10 cellular contexts compared by ENCODE assay signal in the genomic region with DNA sequence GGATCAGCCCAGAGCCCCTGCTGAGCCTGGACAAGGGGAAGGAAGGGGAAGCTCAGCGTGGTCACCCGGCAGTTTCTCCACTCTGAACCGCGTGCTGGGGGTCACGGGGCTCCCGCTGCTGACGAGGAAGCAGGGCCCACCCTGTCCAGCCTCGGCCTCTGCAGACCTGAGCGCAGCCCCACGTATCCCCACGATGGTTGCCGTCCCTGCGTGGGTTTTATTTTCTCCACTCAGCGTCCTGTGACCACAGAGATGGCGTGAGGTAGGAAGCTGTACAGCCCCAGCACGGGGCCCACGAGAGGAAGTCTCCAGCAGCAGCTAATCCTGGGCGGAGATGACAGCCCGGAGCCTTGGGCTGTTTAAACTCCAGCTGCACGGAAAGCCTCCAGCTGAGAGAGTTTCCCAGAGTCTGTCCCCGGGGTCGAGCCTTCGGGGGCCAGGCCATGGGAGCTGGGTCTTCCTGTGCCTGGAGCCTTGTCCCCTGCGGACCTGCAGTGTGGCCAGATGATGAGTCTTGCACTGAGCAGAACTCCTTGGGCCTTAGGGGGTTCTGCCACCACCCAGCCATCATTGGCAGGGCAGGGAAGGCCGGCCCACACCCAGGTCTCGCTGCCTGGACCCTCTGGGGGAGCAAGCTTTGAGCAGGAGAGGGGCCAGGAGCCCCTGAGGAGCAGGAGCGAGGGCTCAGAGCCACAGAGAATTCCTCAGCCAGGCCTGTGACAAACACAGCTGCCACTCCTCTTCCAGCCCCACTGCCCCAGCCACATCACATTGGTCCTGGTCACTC.
A peak's percentile ranks its signal among the peaks of the same experiment; 100 is the strongest.
DNase-seq lines count a peak whose midpoint lies in the region; ATAC-seq and TF ChIP-seq lines count a peak whose summit lies in the region.
"Had no signal": no experiment of that assay in that cellular context is flagged by ENCODE, and none has a peak within 500 bp of the region (broad histone marks: within the 10 kb centered on the region; RNA-seq: fewer than 3 reads in every experiment).

No MANE protein-coding gene starts in this region.

- H3K27ac ChIP-seq in breast epithelium (peak overlapping the region; percentile 0 to 67), mammary epithelial cell (ENCODE audit: insufficient read depth, low read depth, low read length) (no peak overlapping the region)
- H3K27ac ChIP-seq: ovary had no signal

- CTCF ChIA-PET in mammary epithelial cell (lab: Charles Lee; ENCODE audit: low non-redundant PET) = no interaction called here

- no peak for TF ChIP-seq POLR2A in breast epithelium (IDR thresholded peaks at IDR 0.05)

- dilution Hi-C loops in mammary epithelial cell (cut with HindIII; ENCODE audit: low sequenced_read_pairs) = no loop called here

- H3K79me2 ChIP-seq in mammary epithelial cell (ENCODE audit: insufficient read depth, low read length) = no peaks in the 10 kb centered on the region

- H3K9ac ChIP-seq in mammary epithelial cell (ENCODE audit: insufficient read depth, low read length) = no peak overlapping the region
- H3K9ac ChIP-seq in mucosa of stomach (ENCODE audit: low read length) = peak overlapping the region; percentile 15

- no peak for TF ChIP-seq CTCF in breast epithelium (IDR thresholded peaks at IDR 0.05)
- no peak for TF ChIP-seq CTCF in mammary epithelial cell (conservative IDR thresholded peaks at IDR 0.05 in 1 of 2, IDR thresholded peaks at IDR 0.05 in 1 of 2; ENCODE audit: extremely low read depth in 1 of 2, insufficient read depth in 1 of 2, low read depth in 1 of 2, low read length in 2 of 2)

- H3K4me1 ChIP-seq in breast epithelium (no peaks in the 10 kb centered on the region), mammary epithelial cell (ENCODE audit: insufficient read depth, low read length) (no peaks in the 10 kb centered on the region), mucosa of stomach (ENCODE audit: control insufficient read depth, insufficient read depth, low read length) (peaks cover 18% of the 10 kb centered on the region)

- H3K27me3 ChIP-seq in breast epithelium (no peaks in the 10 kb centered on the region), mammary epithelial cell (ENCODE audit: insufficient read depth, low read length) (no peaks in the 10 kb centered on the region), mucosa of stomach (ENCODE audit: control insufficient read depth, insufficient read depth, low read length) (peaks cover 25% of the 10 kb centered on the region)
- H3K27me3 ChIP-seq: ovary had no signal

- intact Hi-C loops in breast epithelium (cut with DNase I; ENCODE audit: low total_unique reads) = loop anchor here (5.0 kb wide), 1 partner anchor 723 kb away; no protein-coding TSS in a partner anchor
- intact Hi-C loops in mammary epithelial cell (cut with micrococcal nuclease) = no loop called here

- H3K4me2 ChIP-seq in mammary epithelial cell (ENCODE audit: insufficient read depth, low read depth, low read length) = no peak overlapping the region

- no peak overlapping the region for H3K4me3 ChIP-seq in breast epithelium
- H3K4me3 ChIP-seq in mammary epithelial cell (replicated peaks in 1 of 3; ENCODE audit: insufficient read depth in 1 of 3, low read depth in 2 of 3, low read length in 3 of 3) = no peak overlapping the region
- H3K4me3 ChIP-seq in mucosa of stomach (ENCODE audit: low read length) = no peak overlapping the region
- H3K4me3 ChIP-seq: ovary had no signal

- no peaks in the 10 kb centered on the region for H4K20me1 ChIP-seq in mammary epithelial cell (ENCODE audit: insufficient read depth, low read length)

- in situ Hi-C loops in mammary epithelial cell (cut with MboI; ENCODE audit: low sequenced_read_pairs in 2 of 2) = no loop called here

- 89% methylated on average over 12 of the region's 27 CpGs for WGBS in mammary epithelial cell (ENCODE audit: low coverage, missing lambda C conversion rate)

- H3K36me3 ChIP-seq in breast epithelium (no peaks in the 10 kb centered on the region), mammary epithelial cell (ENCODE audit: insufficient read depth, low read length) (no peaks in the 10 kb centered on the region), mucosa of stomach (ENCODE audit: control insufficient read depth, insufficient read depth, low read length) (no peaks in the 10 kb centered on the region)
- H3K36me3 ChIP-seq: ovary had no signal

- no peak overlapping the region for H2AFZ ChIP-seq in mammary epithelial cell (ENCODE audit: low read depth, low read length)

- peak; percentile 33 for ATAC-seq in esophagus mucosa
- ATAC-seq in GM21390 (IDR thresholded peaks at IDR 0.05; ENCODE audit: unreplicated experiment) = no peak

- DNase-seq in breast epithelium (ENCODE audit: low spot score in 2 of 2) (no peak), mammary epithelial cell (no peak), ureter (ENCODE audit: low spot score) (peak; percentile 43), cerebellum (ENCODE audit: low spot score) (no peak)
- DNase-seq in stimulated activated naive CD4-positive, alpha-beta T cell (lab: John Stamatoyannopoulos, UW) = no peak
- DNase-seq: activated CD4-positive, alpha-beta T cell treated with anti-CD3 and anti-CD28 coated beads, Interleukin-2, amount 10 ng/mL, durations not matched to agents 7 days and 5 days had no signal

- BruUV-seq in mammary epithelial cell (replicated peaks; lab: Mats Ljungman, UMichigan) = no TSS peak

- H3K9me3 ChIP-seq in breast epithelium (no peaks in the 10 kb centered on the region), mammary epithelial cell (replicated peaks; ENCODE audit: insufficient read depth, low read length) (no peaks in the 10 kb centered on the region), mucosa of stomach (ENCODE audit: control insufficient read depth, low read length) (no peaks in the 10 kb centered on the region)
- H3K9me3 ChIP-seq: ovary had no signal
